ENCODE assay signal across 1 cellular context in the genomic region with DNA sequence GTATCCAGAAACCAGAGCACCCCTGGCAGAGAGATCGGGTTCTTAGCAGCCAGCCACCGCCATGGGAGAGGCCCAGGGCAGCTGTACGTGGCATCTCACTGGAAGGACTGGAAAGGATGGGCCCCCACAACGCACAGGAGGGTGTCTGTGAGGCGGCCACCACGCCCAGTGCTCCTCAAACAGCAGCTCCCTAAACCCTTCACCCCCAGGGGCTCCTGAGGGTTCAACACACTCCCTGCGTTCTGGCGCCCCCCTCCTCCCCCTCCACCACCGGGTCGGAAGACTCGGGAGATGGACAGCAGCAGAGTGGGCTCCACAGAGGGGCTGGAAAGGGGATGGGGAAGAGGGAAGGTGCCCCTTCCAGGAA.
TF ChIP-seq lines count a peak whose summit lies in the region.

No MANE protein-coding gene starts in this region.

TF ChIP-seq in GM12878, 131 proteins besides CTCF, POLR2A, EP300 and RAD21:
- no peak for TF ChIP-seq RAD51 (IDR thresholded peaks at IDR 0.05)
- TF ChIP-seq STAT1 (conservative IDR thresholded peaks at IDR 0.05), result no peak
- no peak for TF ChIP-seq SUPT20H (IDR thresholded peaks at IDR 0.05; ENCODE audit: borderline replicate concordance, control insufficient read depth, low read depth, low read length)
- TF ChIP-seq ZNF622 (IDR thresholded peaks at IDR 0.05), result no peak
- TF ChIP-seq TARDBP (IDR thresholded peaks at IDR 0.05; ENCODE audit: borderline replicate concordance), result no peak
- TF ChIP-seq MTA3 (IDR thresholded peaks at IDR 0.05; ENCODE audit: borderline replicate concordance, low read length), result no peak
- TF ChIP-seq RFX5 (IDR thresholded peaks at IDR 0.05; ENCODE audit: low read depth, low read length), result no peak
- TF ChIP-seq IKZF1 (conservative IDR thresholded peaks at IDR 0.05), result no peak
- TF ChIP-seq, protein P1, sequence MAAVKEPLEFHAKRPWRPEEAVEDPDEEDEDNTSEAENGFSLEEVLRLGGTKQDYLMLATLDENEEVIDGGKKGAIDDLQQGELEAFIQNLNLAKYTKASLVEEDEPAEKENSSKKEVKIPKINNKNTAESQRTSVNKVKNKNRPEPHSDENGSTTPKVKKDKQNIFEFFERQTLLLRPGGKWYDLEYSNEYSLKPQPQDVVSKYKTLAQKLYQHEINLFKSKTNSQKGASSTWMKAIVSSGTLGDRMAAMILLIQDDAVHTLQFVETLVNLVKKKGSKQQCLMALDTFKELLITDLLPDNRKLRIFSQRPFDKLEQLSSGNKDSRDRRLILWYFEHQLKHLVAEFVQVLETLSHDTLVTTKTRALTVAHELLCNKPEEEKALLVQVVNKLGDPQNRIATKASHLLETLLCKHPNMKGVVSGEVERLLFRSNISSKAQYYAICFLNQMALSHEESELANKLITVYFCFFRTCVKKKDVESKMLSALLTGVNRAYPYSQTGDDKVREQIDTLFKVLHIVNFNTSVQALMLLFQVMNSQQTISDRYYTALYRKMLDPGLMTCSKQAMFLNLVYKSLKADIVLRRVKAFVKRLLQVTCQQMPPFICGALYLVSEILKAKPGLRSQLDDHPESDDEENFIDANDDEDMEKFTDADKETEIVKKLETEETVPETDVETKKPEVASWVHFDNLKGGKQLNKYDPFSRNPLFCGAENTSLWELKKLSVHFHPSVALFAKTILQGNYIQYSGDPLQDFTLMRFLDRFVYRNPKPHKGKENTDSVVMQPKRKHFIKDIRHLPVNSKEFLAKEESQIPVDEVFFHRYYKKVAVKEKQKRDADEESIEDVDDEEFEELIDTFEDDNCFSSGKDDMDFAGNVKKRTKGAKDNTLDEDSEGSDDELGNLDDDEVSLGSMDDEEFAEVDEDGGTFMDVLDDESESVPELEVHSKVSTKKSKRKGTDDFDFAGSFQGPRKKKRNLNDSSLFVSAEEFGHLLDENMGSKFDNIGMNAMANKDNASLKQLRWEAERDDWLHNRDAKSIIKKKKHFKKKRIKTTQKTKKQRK (IDR thresholded peaks at IDR 0.05; ENCODE audit: low read depth, low read length), result no peak
- no peak for TF ChIP-seq MYB (IDR thresholded peaks at IDR 0.05; ENCODE audit: borderline replicate concordance, low read depth, low read length)
- no peak for TF ChIP-seq GATAD2B (conservative IDR thresholded peaks at IDR 0.05; ENCODE audit: low read depth)
- TF ChIP-seq NBN (IDR thresholded peaks at IDR 0.05), result no peak
